11 cellular contexts compared by ENCODE assay signal in genomic region chr10:59970396-59971368, GRCh38.
A peak's percentile ranks its signal among the peaks of the same experiment; 100 is the strongest.
DNase-seq lines count a peak whose midpoint lies in the region; ATAC-seq and TF ChIP-seq lines count a peak whose summit lies in the region.
"Had no signal": no experiment of that assay in that cellular context is flagged by ENCODE, and none has a peak within 500 bp of the region (broad histone marks: within the 10 kb centered on the region; RNA-seq: fewer than 3 reads in every experiment).

No MANE protein-coding gene starts in this region.

- peaks cover 19% of the 10 kb centered on the region for H3F3A ChIP-seq in DOHH2 (ENCODE audit: control insufficient read depth, insufficient read depth)

- H3K4me3 ChIP-seq in DOHH2 (ENCODE audit: low read length): peak overlapping the region; percentile 58
- H3K4me3 ChIP-seq in OCI-LY3 (ENCODE audit: low read length): no peak overlapping the region
- H3K4me3 ChIP-seq in esophagus squamous epithelium: no peak overlapping the region
- H3K4me3 ChIP-seq: BLaER1 had no signal

- no peaks in the 10 kb centered on the region for H4K20me1 ChIP-seq in DOHH2 (ENCODE audit: control insufficient read depth, insufficient read depth, low read depth, low read length)
- H4K20me1 ChIP-seq in OCI-LY3 (ENCODE audit: insufficient read depth, low read length): no peaks in the 10 kb centered on the region
- H4K20me1 ChIP-seq: BLaER1 had no signal

- H3K79me2 ChIP-seq in DOHH2 (ENCODE audit: control insufficient read depth, low read length): no peaks in the 10 kb centered on the region
- H3K79me2 ChIP-seq in OCI-LY3 (ENCODE audit: low read length): no peaks in the 10 kb centered on the region

- H2AFZ ChIP-seq in OCI-LY3 (ENCODE audit: low read depth, low read length): peak overlapping the region; percentile 31; the same call in 1 of the 2 replicates

- intact Hi-C loops in esophagus squamous epithelium (cut with DNase I): no loop called here

- H3K9ac ChIP-seq in OCI-LY3 (ENCODE audit: low read length): 0 out of 2 replicates have a peak overlapping the region, but pooled peaks have one; percentile 26
- H3K9ac ChIP-seq: BLaER1 had no signal

- H3K27me3 ChIP-seq in DOHH2 (ENCODE audit: control insufficient read depth, low read length) (no peaks in the 10 kb centered on the region), OCI-LY3 (ENCODE audit: low read depth, low read length) (no peaks in the 10 kb centered on the region), esophagus squamous epithelium (no peaks in the 10 kb centered on the region)
- H3K27me3 ChIP-seq: BLaER1 had no signal

- H3K4me1 ChIP-seq in DOHH2 (ENCODE audit: control insufficient read depth, low read length): peaks cover 40% of the 10 kb centered on the region
- peaks cover 17% of the 10 kb centered on the region for H3K4me1 ChIP-seq in OCI-LY3 (ENCODE audit: low read length)
- H3K4me1 ChIP-seq in esophagus squamous epithelium: peaks cover 7 to 28% (median 7%) of the 10 kb centered on the region in 3 donors
- H3K4me1 ChIP-seq: BLaER1 had no signal

- H3K9me3 ChIP-seq in DOHH2 (ENCODE audit: control insufficient read depth, insufficient read depth, low read length): no peaks in the 10 kb centered on the region
- H3K9me3 ChIP-seq in OCI-LY3 (ENCODE audit: insufficient read depth, low read length): no peaks in the 10 kb centered on the region
- no peaks in the 10 kb centered on the region for H3K9me3 ChIP-seq in esophagus squamous epithelium
- H3K9me3 ChIP-seq: BLaER1 had no signal

- DNase-seq in mucosa of gallbladder (ENCODE audit: low spot score) (no peak), esophagus squamous epithelium (lab: John Stamatoyannopoulos, UW) (no peak), dermis blood vessel endothelial cell (no peak), NCI-H1694 (lab: John Stamatoyannopoulos, UW) (no peak)
- DNase-seq: activated effector memory CD4-positive, alpha-beta T cell treated with anti-CD3 and anti-CD28 coated beads, Interleukin-2, amount 50 U/mL, for 16 hours; T-cell had no signal

- ATAC-seq in GM19395 (IDR thresholded peaks at IDR 0.05; ENCODE audit: unreplicated experiment) (peak; percentile 73), HG02981 (IDR thresholded peaks at IDR 0.05; ENCODE audit: unreplicated experiment) (peak; percentile 74)
- ATAC-seq: T-cell had no signal

- 0 out of 2 replicates have a peak, but pooled peaks cover 4% of the 10 kb centered on the region for H3K36me3 ChIP-seq in DOHH2 (ENCODE audit: control insufficient read depth, low read length)
- H3K36me3 ChIP-seq in OCI-LY3 (replicated peaks; ENCODE audit: low read depth, low read length): no peaks in the 10 kb centered on the region
- H3K36me3 ChIP-seq in esophagus squamous epithelium: no peaks in the 10 kb centered on the region
- H3K36me3 ChIP-seq: BLaER1 had no signal

- H3K9me2 ChIP-seq in DOHH2 (replicated peaks; ENCODE audit: control insufficient read depth, low read length): no peaks in the 10 kb centered on the region

- TF ChIP-seq CTCF in DOHH2 (IDR thresholded peaks at IDR 0.05; ENCODE audit: low read depth, low read length, poor library complexity, severe bottlenecking) (peak; percentile 67), OCI-LY3 (IDR thresholded peaks at IDR 0.05; ENCODE audit: low read depth, low read length) (peak; percentile 39), esophagus squamous epithelium (IDR thresholded peaks at IDR 0.05) (no peak)

- WGBS in esophagus squamous epithelium, 2 donors: 76 to 83% methylated on average over 5 of the region's 5 CpGs

- peak overlapping the region; percentile 93 for H3K27ac ChIP-seq in DOHH2 (ENCODE audit: low read depth, low read length)
- H3K27ac ChIP-seq in OCI-LY3 (ENCODE audit: low read length): peak overlapping the region; percentile 74
- no peak overlapping the region for H3K27ac ChIP-seq in esophagus squamous epithelium
- H3K27ac ChIP-seq: BLaER1 had no signal

- H3K4me2 ChIP-seq in DOHH2 (ENCODE audit: low read length) (peak overlapping the region; percentile 80), OCI-LY3 (ENCODE audit: low read length) (peak overlapping the region; percentile 70)
- H3K4me2 ChIP-seq: BLaER1 had no signal

- no peak for TF ChIP-seq POLR2A in esophagus squamous epithelium (IDR thresholded peaks at IDR 0.05)

Comparison
In these comparisons a context has a peak if more than half of its experiments do, and no peak if none do; other contexts are left out.
1. H3K27ac ChIP-seq: peak in DOHH2 (single experiment) and OCI-LY3 (single experiment); none in esophagus squamous epithelium (0 of 4).
2. CTCF ChIP-seq: peak in DOHH2 (single experiment) and OCI-LY3 (single experiment); none in esophagus squamous epithelium (0 of 6).